Comparison of ENCODE assay signal across 8 cellular contexts in the genomic region with DNA sequence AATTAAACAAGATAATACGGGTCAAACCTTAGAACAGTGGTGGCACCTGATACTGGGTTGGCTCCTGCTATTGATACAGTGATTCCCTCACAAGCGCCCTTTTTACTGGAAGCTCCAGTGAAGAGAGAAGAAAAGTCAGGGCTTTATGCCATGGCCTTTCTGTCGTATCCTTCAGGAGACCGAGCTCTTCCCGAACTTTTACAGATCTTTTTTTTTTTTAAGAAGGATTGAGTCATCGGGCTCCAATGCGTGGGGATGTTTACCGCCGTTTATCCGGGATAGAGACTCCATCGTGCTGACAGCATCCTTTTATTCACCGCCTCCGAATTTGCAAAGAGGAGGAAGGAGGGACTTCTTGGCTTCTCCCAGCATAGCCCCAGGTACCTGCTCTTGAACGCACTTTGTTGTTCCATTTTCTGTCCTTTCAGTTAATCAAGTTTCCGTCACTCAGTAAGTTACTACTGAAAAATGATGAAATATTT. TPM values are rescaled to one million over a fixed set of nuclear protein-coding genes. Genes with fewer than 3 reads are reported as not detected.
A peak's percentile ranks its signal among the peaks of the same experiment; 100 is the strongest.
DNase-seq lines count a peak whose midpoint lies in the region; ATAC-seq and TF ChIP-seq lines count a peak whose summit lies in the region.

No MANE protein-coding gene starts in this region.

- peaks cover 29% of the 10 kb centered on the region for H3K79me2 ChIP-seq in GM23338 (replicated peaks; ENCODE audit: insufficient read depth)
- H3K79me2 ChIP-seq in OCI-LY1 (ENCODE audit: insufficient read depth, low read length), result peaks cover 16% of the 10 kb centered on the region

- H3K4me3 ChIP-seq in CD8-positive, alpha-beta T cell (ENCODE audit: low read depth, low read length), result peak overlapping the region; percentile 94
- peak overlapping the region; percentile 70 for H3K4me3 ChIP-seq in GM23338
- peak overlapping the region; percentile 94 for H3K4me3 ChIP-seq in OCI-LY1 (ENCODE audit: low read depth, low read length, poor library complexity, severe bottlenecking)
- H3K4me3 ChIP-seq in choroid plexus epithelial cell (ENCODE audit: low read depth, low read length), result peak overlapping the region; percentile 92
- H3K4me3 ChIP-seq in right lobe of liver, result peak overlapping the region; percentile 74 to 85 (median 81)
- H3K4me3 ChIP-seq in thoracic aorta, result peak overlapping the region; percentile 89

- no peak for TF ChIP-seq POLR2A in right lobe of liver (IDR thresholded peaks at IDR 0.05)

- H3K27me3 Mint-ChIP-seq in CD8-positive, alpha-beta T cell (ENCODE audit: low read depth), result no peaks in the 10 kb centered on the region
- H3K27me3 Mint-ChIP-seq in GM23338 (ENCODE audit: insufficient read depth, low read depth, poor library complexity), result no peaks in the 10 kb centered on the region

- peak overlapping the region; percentile 92 for H3K9ac ChIP-seq in OCI-LY1 (ENCODE audit: low read length)

- peak overlapping the region; percentile 95 for H3K4me3 Mint-ChIP-seq in CD8-positive, alpha-beta T cell
- peak overlapping the region; percentile 94 for H3K4me3 Mint-ChIP-seq in GM23338

- DNase-seq in CD8-positive, alpha-beta T cell, result no peak
- DNase-seq in GM23338 (ENCODE audit: low spot score) (peak; percentile 53), choroid plexus epithelial cell (ENCODE audit: low read depth) (peak; percentile 25), right lobe of liver (no peak), thoracic aorta (ENCODE audit: low spot score) (no peak), AML-193 (lab: John Stamatoyannopoulos, UW) (no peak)

- no peaks in the 10 kb centered on the region for H3K9me3 ChIP-seq in CD8-positive, alpha-beta T cell (ENCODE audit: low read length)
- 0 out of 2 replicates have a peak, but pooled peaks cover 2% of the 10 kb centered on the region for H3K9me3 ChIP-seq in OCI-LY1 (ENCODE audit: low read length)
- H3K9me3 ChIP-seq in right lobe of liver, result peaks cover 0 to 4% (median 0%) of the 10 kb centered on the region in 4 donors
- H3K9me3 ChIP-seq in thoracic aorta, result peaks cover 5% of the 10 kb centered on the region

- CTCF ChIA-PET in CD8-positive, alpha-beta T cell (lab: Charles Lee), result interaction anchor here (0.6 to 1.1 kb wide), 2 partner anchors 91 to 419 kb away, joined by 3 read pairs; no protein-coding TSS in a partner anchor

- ATAC-seq in CD8-positive, alpha-beta T cell, result no peak
- ATAC-seq in GM23338, result peak; percentile 51
- ATAC-seq in right lobe of liver, result peak; percentile 23 to 44 (median 40)
- ATAC-seq in thoracic aorta (ENCODE audit: insufficient number of reproducible peaks, low FRiP score, low read depth), result no peak
- ATAC-seq in GM18868 (IDR thresholded peaks at IDR 0.05; ENCODE audit: unreplicated experiment), result no peak

- no peaks in the 10 kb centered on the region for H3K27me3 ChIP-seq in CD8-positive, alpha-beta T cell (ENCODE audit: insufficient read depth, low read length)
- no peaks in the 10 kb centered on the region for H3K27me3 ChIP-seq in GM23338 (ENCODE audit: insufficient read depth)
- H3K27me3 ChIP-seq in OCI-LY1 (ENCODE audit: insufficient read depth, low read length), result no peaks in the 10 kb centered on the region
- H3K27me3 ChIP-seq in right lobe of liver, result no peaks in the 10 kb centered on the region
- no peaks in the 10 kb centered on the region for H3K27me3 ChIP-seq in thoracic aorta (replicated peaks; ENCODE audit: insufficient read depth)

- intact Hi-C loops in CD8-positive, alpha-beta T cell (cut with DNase I, micrococcal nuclease), result loop anchor here (1.0 to 5.0 kb wide), 16 partner anchors 48 to 586 kb away; partner anchors contain the start of genes ZNF225 (in 2 of the 2), ZNF226 (in 2 of the 2), ZNF230 (in 2 of the 2) and ZNF45 (in 2 of the 2)
- intact Hi-C loops in right lobe of liver (cut with DNase I), result no loop called here

- H3K36me3 Mint-ChIP-seq in CD8-positive, alpha-beta T cell, result peaks cover 47% of the 10 kb centered on the region
- peaks cover 30% of the 10 kb centered on the region for H3K36me3 Mint-ChIP-seq in GM23338 (ENCODE audit: low read depth)

- WGBS in right lobe of liver (ENCODE audit: insufficient coverage, low coverage, low lambda C conversion rate, missing lambda C conversion rate), result 4% methylated on average over 15 of the region's 15 CpGs

- H3K36me3 ChIP-seq in CD8-positive, alpha-beta T cell (ENCODE audit: insufficient read depth, low read length), result peaks cover 7% of the 10 kb centered on the region
- H3K36me3 ChIP-seq in GM23338 (ENCODE audit: insufficient read depth), result peaks cover 6% of the 10 kb centered on the region; the same call in 1 of the 2 replicates
- peaks cover 44% of the 10 kb centered on the region for H3K36me3 ChIP-seq in OCI-LY1 (ENCODE audit: insufficient read depth, low read length)
- peaks cover 0 to 11% (median under 1%) of the 10 kb centered on the region in 4 donors for H3K36me3 ChIP-seq in right lobe of liver
- peaks cover 17% of the 10 kb centered on the region for H3K36me3 ChIP-seq in thoracic aorta

- H3K4me2 ChIP-seq in GM23338, result peak overlapping the region; percentile 79
- peak overlapping the region; percentile 81 for H3K4me2 ChIP-seq in OCI-LY1 (ENCODE audit: low read length)

- no peaks in the 10 kb centered on the region; the same call in 1 of the 2 replicates for H4K20me1 ChIP-seq in GM23338 (replicated peaks; ENCODE audit: insufficient read depth)
- H4K20me1 ChIP-seq in OCI-LY1 (ENCODE audit: insufficient read depth, low read length), result no peaks in the 10 kb centered on the region

- H3K4me1 ChIP-seq in CD8-positive, alpha-beta T cell (ENCODE audit: insufficient read depth, low read length), result peaks cover 14% of the 10 kb centered on the region
- peaks cover 8% of the 10 kb centered on the region for H3K4me1 ChIP-seq in GM23338 (ENCODE audit: insufficient read depth)
- peaks cover 18% of the 10 kb centered on the region for H3K4me1 ChIP-seq in OCI-LY1 (ENCODE audit: insufficient read depth, low read length, severe bottlenecking)
- peaks cover 0 to 7% (median 0%) of the 10 kb centered on the region in 4 donors for H3K4me1 ChIP-seq in right lobe of liver
- peaks cover 7 to 9% of the 10 kb centered on the region in 2 donors for H3K4me1 ChIP-seq in thoracic aorta (ENCODE audit: control insufficient read depth in 1 of 2, low read depth in 2 of 2)

- H3K9me2 ChIP-seq in GM23338 (ENCODE audit: insufficient read depth), result no peaks in the 10 kb centered on the region
- H3K9me2 ChIP-seq in OCI-LY1 (ENCODE audit: low read depth, low read length), result no peaks in the 10 kb centered on the region

- H3F3A ChIP-seq in GM23338 (replicated peaks; ENCODE audit: low read depth) (no peaks in the 10 kb centered on the region), OCI-LY1 (ENCODE audit: insufficient read depth, low read length) (no peaks in the 10 kb centered on the region)

- H3K27ac ChIP-seq in CD8-positive, alpha-beta T cell (ENCODE audit: low read depth, low read length), result peak overlapping the region; percentile 75
- no peak overlapping the region for H3K27ac ChIP-seq in GM23338 (ENCODE audit: low read depth)
- peak overlapping the region; percentile 43 for H3K27ac ChIP-seq in OCI-LY1 (ENCODE audit: low read depth, low read length, poor library complexity, severe bottlenecking)
- peak overlapping the region; percentile 48 to 79 (median 65) for H3K27ac ChIP-seq in right lobe of liver
- peak overlapping the region; percentile 71 to 87 for H3K27ac ChIP-seq in thoracic aorta

- peak overlapping the region; percentile 95 for H3K27ac Mint-ChIP-seq in CD8-positive, alpha-beta T cell
- H3K27ac Mint-ChIP-seq in GM23338, result peak overlapping the region; percentile 95

- H3K4me1 Mint-ChIP-seq in CD8-positive, alpha-beta T cell (ENCODE audit: low read depth), result peaks cover 35% of the 10 kb centered on the region
- peaks cover 8% of the 10 kb centered on the region for H3K4me1 Mint-ChIP-seq in GM23338

- peak overlapping the region; percentile 74 for H2AFZ ChIP-seq in GM23338
- H2AFZ ChIP-seq in OCI-LY1 (ENCODE audit: low read length), result peak overlapping the region; percentile 48; the same call in 1 of the 2 replicates

- POLR2A ChIA-PET in CD8-positive, alpha-beta T cell (lab: Charles Lee), result interaction anchor here (1.0 to 2.1 kb wide), 4 partner anchors 13 to 278 kb away, joined by 4 to 13 read pairs (median 4); partner anchors contain the start of genes ZNF226, ZNF235 and ZNF45

- no peak for TF ChIP-seq CTCF in CD8-positive, alpha-beta T cell (IDR thresholded peaks at IDR 0.05)
- no peak for TF ChIP-seq CTCF in GM23338 (conservative IDR thresholded peaks at IDR 0.05; ENCODE audit: low read depth in 2 of 2)
- no peak for TF ChIP-seq CTCF in OCI-LY1 (IDR thresholded peaks at IDR 0.05; ENCODE audit: low read length)
- TF ChIP-seq CTCF in choroid plexus epithelial cell (conservative IDR thresholded peaks at IDR 0.05; ENCODE audit: low read depth, low read length), result no peak
- TF ChIP-seq CTCF in right lobe of liver (IDR thresholded peaks at IDR 0.05), result no peak
- no peak for TF ChIP-seq CTCF in thoracic aorta (IDR thresholded peaks at IDR 0.05)

- peaks cover 3% of the 10 kb centered on the region for H3K9me3 Mint-ChIP-seq in CD8-positive, alpha-beta T cell
- H3K9me3 Mint-ChIP-seq in GM23338, result no peaks in the 10 kb centered on the region

TF ChIP-seq in GM23338, 12 proteins besides CTCF, POLR2A, EP300 and RAD21 (continues in another document):
- TF ChIP-seq ZNF331 (CRISPR knock-in tag; IDR thresholded peaks at IDR 0.05; ENCODE audit: low read depth) (no peak), EZH2 (IDR thresholded peaks at IDR 0.05; ENCODE audit: low read depth, unreplicated experiment) (no peak), EZH2phosphoT487 (IDR thresholded peaks at IDR 0.05; ENCODE audit: unreplicated experiment) (no peak), JUNB (IDR thresholded peaks at IDR 0.05; ENCODE audit: unreplicated experiment) (no peak)

RNA-seq across cellular contexts. Expression of gene ZNF227, which starts 0.6 kb away (rescaled TPM):
- 10 to 100 TPM; 22.6 to 23.0 TPM for total RNA-seq in CD8-positive, alpha-beta T cell
- 14.5 and 18.2 TPM in 2 replicates for total RNA-seq in GM23338 (2014; rRNA removed; shearing (Covaris generic))
- polyA plus RNA-seq in GM23338 (2016; fragmentation: Nextera tagmentation; extraction: Ambion mirVana), result 6.6 and 8.7 TPM in 2 replicates
- total RNA-seq in right lobe of liver, result 1 to 10 TPM; 4.5 to 8.5 (median 6.8) TPM
- total RNA-seq in thoracic aorta, result 10 to 100 TPM; 13.9 to 17.8 TPM

RNA-seq across cellular contexts. Expression of gene ZNF233, which starts 46.8 kb away (rescaled TPM):
- not detected for total RNA-seq in CD8-positive, alpha-beta T cell
- total RNA-seq in GM23338 (2014; rRNA removed; shearing (Covaris generic)), result 1.8 and 4.2 TPM in 2 replicates
- polyA plus RNA-seq in GM23338 (2016; fragmentation: Nextera tagmentation; extraction: Ambion mirVana), result 2.5 and 2.7 TPM in 2 replicates
- total RNA-seq in right lobe of liver, result not detected
- under 1 TPM; 0.21 to 0.81 TPM for total RNA-seq in thoracic aorta

RNA-seq across cellular contexts. Expression of gene ZNF226, which starts 48.0 kb away (rescaled TPM):
- total RNA-seq in CD8-positive, alpha-beta T cell, result 10 to 100 TPM in 1 of 2 experiments, 1 to 10 TPM in 1; 9.1 to 10.8 TPM
- 11.7 and 18.5 TPM in 2 replicates for total RNA-seq in GM23338 (2014; rRNA removed; shearing (Covaris generic))
- polyA plus RNA-seq in GM23338 (2016; fragmentation: Nextera tagmentation; extraction: Ambion mirVana), result 7.6 and 10.5 TPM in 2 replicates
- total RNA-seq in right lobe of liver (10 to 100 TPM in 1 of 6 experiments, 1 to 10 TPM in 5; 5.2 to 10.7 (median 8.1) TPM), thoracic aorta (10 to 100 TPM in 1 of 2 donors, 1 to 10 TPM in 1; 9.7 to 14.6 TPM)

Comparison
In these comparisons a context has a peak if more than half of its experiments do, and no peak if none do; other contexts are left out.
1. ATAC-seq: peak in GM23338 (single experiment) and right lobe of liver (4 of 4); none in CD8-positive, alpha-beta T cell (single experiment), thoracic aorta (single experiment) and GM18868 (single experiment).
2. DNase-seq: peak in GM23338 (single experiment) and choroid plexus epithelial cell (single experiment); none in CD8-positive, alpha-beta T cell (0 of 7), right lobe of liver (0 of 3), thoracic aorta (single experiment) and AML-193 (0 of 2).
3. intact Hi-C loops: an anchor here in CD8-positive, alpha-beta T cell (1.0 to 5.0 kb wide); none called in right lobe of liver.
4. Peak in every context shown above with its lines, with median percentiles within 50 percentile points of each other: H3K4me3 ChIP-seq.